ENCODE assay signal across 25 cellular contexts in genomic region chr4:165560941-165561340, GRCh38.
"Had no signal": no experiment of that assay in that cellular context is flagged by ENCODE, and none has a peak within 500 bp of the region (broad histone marks: within the 10 kb centered on the region; RNA-seq: fewer than 3 reads in every experiment).

No MANE protein-coding gene starts in this region.

- H3K36me3 ChIP-seq: adrenal gland, ascending aorta, gastrocnemius medialis, pancreas, uterus had no signal

- H3K27me3 ChIP-seq: adrenal gland, ascending aorta, gastrocnemius medialis, pancreas, testis, uterus had no signal

- H3K4me1 ChIP-seq: adrenal gland, ascending aorta, gastrocnemius medialis, pancreas, testis, uterus had no signal

- FAIRE-seq: endometrium, islet of Langerhans, pancreas had no signal

- H3K9me3 ChIP-seq: adrenal gland, ascending aorta, gastrocnemius medialis, pancreas, testis, uterus had no signal

- H3K4me3 ChIP-seq: adrenal gland, ascending aorta, gastrocnemius medialis, pancreas, skin epidermis, testis, uterus had no signal

- H3K27ac ChIP-seq: adrenal gland, ascending aorta, gastrocnemius medialis, pancreas, skin epidermis, testis, uterus had no signal

- DNase-seq: activated B cell treated with CpG ODN at 0.5 μM for 24 hours; activated CD4-positive, alpha-beta T cell treated with anti-CD3 and anti-CD28 coated beads for 36 hours; activated CD4-positive, alpha-beta T cell treated with anti-CD3 and anti-CD28 coated beads, Interleukin-2, amount 50 U/mL, for 4 hours; activated CD8-positive, alpha-beta memory T cell treated with anti-CD3 and anti-CD28 coated beads, Interleukin-2, amount 50 U/mL, for 48 hours; activated naive CD4-positive, alpha-beta T cell; activated T-cell treated with anti-CD3 and anti-CD28 coated beads, Interleukin-2, amount 50 U/mL, for 4 hours; adrenal gland; effector CD4-positive, alpha-beta T cell; gastrocnemius medialis; hippocampal formation; left cardiac atrium; pancreas; right cardiac atrium; stimulated activated CD4-positive, alpha-beta T cell treated with anti-CD3 and anti-CD28 coated beads, Interleukin-15, amount 100 ng/mL, for 24 hours; stimulated activated CD8-positive, alpha-beta memory T cell treated with anti-CD3 and anti-CD28 coated beads, Interleukin-4, amount 100 ng/mL, for 48 hours; stimulated activated naive B cell treated with anti-CD40 and anti-IgM and Interleukin-4, amounts not matched to agents 10 μg/mL and 1 μg/mL and 100 μg/mL, for 72 hours; T1000; testis; trophoblast cell; uterus had no signal

- ATAC-seq: activated CD4-positive, alpha-beta T cell treated with anti-CD3 and anti-CD28 coated beads for 36 hours; activated T-cell treated with anti-CD3 and anti-CD28 coated beads, Interleukin-2, amount 50 U/mL, for 4 hours; gastrocnemius medialis; left cardiac atrium; natural killer cell treated with Interleukin-12 subunit alpha and Interleukin-12 subunit beta and Interleukin-15 and Interleukin-18, amount 100 ng/mL, for 72 hours; pancreas; right cardiac atrium; stimulated activated naive B cell treated with anti-CD40 and anti-IgM and Interleukin-4, amounts not matched to agents 10 μg/mL and 1 μg/mL and 100 μg/mL, for 72 hours had no signal
